Comparison of ENCODE assay signal across 24 cellular contexts in the genomic region with DNA sequence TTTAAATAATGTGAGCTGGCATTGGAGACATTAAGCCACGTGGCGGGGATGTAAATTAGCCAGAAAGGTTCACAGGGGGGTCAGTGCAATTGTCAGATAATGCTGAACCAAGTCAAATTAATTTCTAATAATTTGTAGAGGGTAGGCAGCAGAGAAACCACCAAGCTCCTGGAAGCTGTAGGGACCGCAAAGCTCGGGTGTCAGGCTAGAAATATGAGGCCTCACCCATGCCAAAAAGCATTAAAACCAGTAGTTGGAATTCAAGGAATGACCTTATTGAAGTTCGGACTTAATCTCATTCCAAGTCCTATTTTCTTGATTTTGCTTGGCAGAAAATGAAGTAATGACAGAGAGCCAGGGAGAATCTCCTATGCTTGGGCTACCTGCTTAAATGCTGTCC.
DNase-seq lines count a peak whose midpoint lies in the region; ATAC-seq and TF ChIP-seq lines count a peak whose summit lies in the region.
"Had no signal": no experiment of that assay in that cellular context is flagged by ENCODE, and none has a peak within 500 bp of the region (broad histone marks: within the 10 kb centered on the region; RNA-seq: fewer than 3 reads in every experiment).

No MANE protein-coding gene starts in this region.

- H3K9me3 ChIP-seq in osteoblast (ENCODE audit: low read depth, low read length), result no peaks in the 10 kb centered on the region
- no peaks in the 10 kb centered on the region for H3K9me3 ChIP-seq in naive thymus-derived CD4-positive, alpha-beta T cell (ENCODE audit: control insufficient read depth in 2 of 3, low read length in 3 of 3)
- H3K9me3 ChIP-seq: body of pancreas, colonic mucosa had no signal

- peak; percentile 18 for DNase-seq in BJ (ENCODE audit: low read depth)
- DNase-seq in M059J (ENCODE audit: low read depth), result peak; percentile 70
- DNase-seq in dedifferentiated amniotic fluid mesenchymal stem cell (ENCODE audit: extremely low spot score), result peak; percentile 58
- peak; percentile 76 for DNase-seq in osteoblast (ENCODE audit: insufficient read length, low spot score, missing footprints)
- no peak for DNase-seq in stimulated activated naive CD4-positive, alpha-beta T cell (lab: John Stamatoyannopoulos, UW)
- DNase-seq in naive thymus-derived CD4-positive, alpha-beta T cell, result no peak
- DNase-seq in iPS-NIHi7 (ENCODE audit: extremely low spot score), result no peak
- DNase-seq in NCI-H2196 (lab: John Stamatoyannopoulos, UW; ENCODE audit: unreplicated experiment), result no peak
- DNase-seq: activated T-cell treated with anti-CD3 and anti-CD28 coated beads, Interleukin-2, amount 50 U/mL, for 72 hours; body of pancreas; colonic mucosa; DMS79 treated with DMSO at 0.1 percent for 48 hours; foreskin melanocyte; hypothalamus; Kasumi-1; kidney; naive B cell; NCI-H69; Right ventricle myocardium superior; T-cell had no signal

- TF ChIP-seq CTCF in BJ (IDR thresholded peaks at IDR 0.05; ENCODE audit: insufficient read depth, low read depth, low read length), result no peak
- no peak for TF ChIP-seq CTCF in osteoblast (IDR thresholded peaks at IDR 0.05; ENCODE audit: extremely low read depth, low read depth, low read length)

- H3K4me1 Mint-ChIP-seq in naive thymus-derived CD4-positive, alpha-beta T cell, result no peaks in the 10 kb centered on the region
- H3K4me1 Mint-ChIP-seq: activated naive CD4-positive, alpha-beta T cell treated with anti-CD3 and anti-CD28 coated beads, Interleukin-2, amount 50 U/mL, for 24 hours; naive B cell; stimulated activated memory B cell treated with anti-CD40 and anti-IgM and Interleukin-4, amounts not matched to agents 10 μg/mL and 1 μg/mL and 100 μg/mL, for 72 hours; T-cell had no signal

- no peak overlapping the region for H3K4me3 ChIP-seq in BJ (ENCODE audit: low read depth, low read length)
- H3K4me3 ChIP-seq in osteoblast (ENCODE audit: insufficient read depth, low read length), result no peak overlapping the region
- H3K4me3 ChIP-seq in naive thymus-derived CD4-positive, alpha-beta T cell (ENCODE audit: low read length), result no peak overlapping the region
- H3K4me3 ChIP-seq: body of pancreas, colonic mucosa, lung had no signal

- no peaks in the 10 kb centered on the region for H3K36me3 ChIP-seq in BJ (ENCODE audit: control insufficient read depth, insufficient read depth, low read length)
- H3K36me3 ChIP-seq in osteoblast (ENCODE audit: insufficient read depth, low read length), result no peaks in the 10 kb centered on the region
- no peaks in the 10 kb centered on the region for H3K36me3 ChIP-seq in naive thymus-derived CD4-positive, alpha-beta T cell (ENCODE audit: control insufficient read depth in 2 of 3, insufficient read depth in 3 of 3, low read length in 3 of 3)
- H3K36me3 ChIP-seq: colonic mucosa had no signal

- H3K36me3 Mint-ChIP-seq in naive thymus-derived CD4-positive, alpha-beta T cell, result no peaks in the 10 kb centered on the region
- H3K36me3 Mint-ChIP-seq: naive B cell; stimulated activated memory B cell treated with anti-CD40 and anti-IgM and Interleukin-4, amounts not matched to agents 10 μg/mL and 1 μg/mL and 100 μg/mL, for 72 hours; T-cell had no signal

- H3K27me3 Mint-ChIP-seq in naive thymus-derived CD4-positive, alpha-beta T cell, result peaks cover 0 to 19% (median 14%) of the 10 kb centered on the region in 5 donors
- H3K27me3 Mint-ChIP-seq: stimulated activated memory B cell treated with anti-CD40 and anti-IgM and Interleukin-4, amounts not matched to agents 10 μg/mL and 1 μg/mL and 100 μg/mL, for 72 hours had no signal

- peaks cover 23% of the 10 kb centered on the region for H3K4me1 ChIP-seq in osteoblast (ENCODE audit: insufficient read depth, low read length)
- H3K4me1 ChIP-seq in naive thymus-derived CD4-positive, alpha-beta T cell (ENCODE audit: control insufficient read depth in 2 of 2, insufficient read depth in 2 of 2, low read length in 2 of 2), result no peaks in the 10 kb centered on the region
- H3K4me1 ChIP-seq: body of pancreas, colonic mucosa, parathyroid adenoma had no signal

- no peak overlapping the region for H3K27ac ChIP-seq in osteoblast (ENCODE audit: low read depth, low read length)
- H3K27ac ChIP-seq in naive thymus-derived CD4-positive, alpha-beta T cell (ENCODE audit: low read depth, low read length), result no peak overlapping the region
- H3K27ac ChIP-seq: body of pancreas, colonic mucosa, parathyroid adenoma had no signal

- H2AFZ ChIP-seq in osteoblast (ENCODE audit: low read length), result no peak overlapping the region
- H2AFZ ChIP-seq: parathyroid adenoma had no signal

- no peaks in the 10 kb centered on the region for H4K20me1 ChIP-seq in osteoblast (ENCODE audit: insufficient read depth, low read length)

- H3K79me2 ChIP-seq in osteoblast (ENCODE audit: insufficient read depth, low read length), result no peaks in the 10 kb centered on the region
- H3K79me2 ChIP-seq: parathyroid adenoma had no signal

- no peaks in the 10 kb centered on the region for H3K27me3 ChIP-seq in BJ (ENCODE audit: control insufficient read depth, insufficient read depth, low read length)
- no peaks in the 10 kb centered on the region for H3K27me3 ChIP-seq in osteoblast (ENCODE audit: insufficient read depth, low read length)
- no peaks in the 10 kb centered on the region for H3K27me3 ChIP-seq in naive thymus-derived CD4-positive, alpha-beta T cell (ENCODE audit: control insufficient read depth in 2 of 2, insufficient read depth in 2 of 2, low read length in 2 of 2)
- H3K27me3 ChIP-seq: body of pancreas, colonic mucosa had no signal

- CTCF ChIA-PET in BJ (lab: Yijun Ruan, JAX), result interaction anchor here (1.7 to 2.0 kb wide), 2 partner anchors 9 to 11 kb away, joined by 4 read pairs; no protein-coding TSS in a partner anchor
- CTCF ChIA-PET in naive thymus-derived CD4-positive, alpha-beta T cell (lab: Charles Lee), result no interaction called here

- H3K9me3 Mint-ChIP-seq in naive thymus-derived CD4-positive, alpha-beta T cell, result peaks cover 0 to 13% (median 2%) of the 10 kb centered on the region in 11 donors

- no peak overlapping the region for H3K27ac Mint-ChIP-seq in naive thymus-derived CD4-positive, alpha-beta T cell
- H3K27ac Mint-ChIP-seq: activated naive CD4-positive, alpha-beta T cell treated with anti-CD3 and anti-CD28 coated beads, Interleukin-2, amount 50 U/mL, for 24 hours; activated T-cell treated with anti-CD3 and anti-CD28 coated beads, Interleukin-2, amount 50 U/mL, for 72 hours; naive B cell; stimulated activated memory B cell treated with anti-CD40 and anti-IgM and Interleukin-4, amounts not matched to agents 10 μg/mL and 1 μg/mL and 100 μg/mL, for 72 hours; T-cell had no signal

- intact Hi-C loops in naive thymus-derived CD4-positive, alpha-beta T cell (cut with micrococcal nuclease), result no loop called here

- ATAC-seq in naive thymus-derived CD4-positive, alpha-beta T cell, result no peak
- ATAC-seq: activated T-cell treated with anti-CD3 and anti-CD28 coated beads, Interleukin-2, amount 50 U/mL, for 72 hours; body of pancreas; stimulated activated memory B cell treated with anti-CD40 and anti-IgM and Interleukin-4, amounts not matched to agents 10 μg/mL and 1 μg/mL and 100 μg/mL, for 72 hours; T-cell had no signal

- POLR2A ChIA-PET in BJ (lab: Charles Lee), result no interaction called here
- POLR2A ChIA-PET in naive thymus-derived CD4-positive, alpha-beta T cell (lab: Charles Lee), result no interaction called here

- H3K4me3 Mint-ChIP-seq in naive thymus-derived CD4-positive, alpha-beta T cell, result no peak overlapping the region
- H3K4me3 Mint-ChIP-seq: activated naive CD4-positive, alpha-beta T cell treated with anti-CD3 and anti-CD28 coated beads, Interleukin-2, amount 50 U/mL, for 24 hours; activated T-cell treated with anti-CD3 and anti-CD28 coated beads, Interleukin-2, amount 50 U/mL, for 72 hours; naive B cell; stimulated activated memory B cell treated with anti-CD40 and anti-IgM and Interleukin-4, amounts not matched to agents 10 μg/mL and 1 μg/mL and 100 μg/mL, for 72 hours; T-cell had no signal

- H3K4me2 ChIP-seq in osteoblast (ENCODE audit: insufficient read depth, low read length), result peak overlapping the region; percentile 14

Comparison
In these comparisons a context has a peak if more than half of its experiments do, and no peak if none do; other contexts are left out.
1. DNase-seq: peak in BJ (single experiment), M059J (single experiment), dedifferentiated amniotic fluid mesenchymal stem cell (single experiment) and osteoblast (single experiment); none in stimulated activated naive CD4-positive, alpha-beta T cell (0 of 6), naive thymus-derived CD4-positive, alpha-beta T cell (0 of 9), iPS-NIHi7 (single experiment) and NCI-H2196 (single experiment).